ENCODE assay signal across 9 cellular contexts in genomic region chr15:84638103-84638502, GRCh38. TPM values are rescaled to one million over a fixed set of nuclear protein-coding genes. Genes with fewer than 3 reads are reported as not detected.
A peak's percentile ranks its signal among the peaks of the same experiment; 100 is the strongest.
DNase-seq lines count a peak whose midpoint lies in the region; ATAC-seq and TF ChIP-seq lines count a peak whose summit lies in the region.
"Had no signal": no experiment of that assay in that cellular context is flagged by ENCODE, and none has a peak within 500 bp of the region (broad histone marks: within the 10 kb centered on the region; RNA-seq: fewer than 3 reads in every experiment).

No MANE protein-coding gene starts in this region.

- 73 to 81% methylated on average over 3 of the region's 3 CpGs for WGBS in testis, 2 donors

- H3K27ac Mint-ChIP-seq in activated naive CD8-positive, alpha-beta T cell treated with anti-CD3 and anti-CD28 coated beads, Interleukin-2, amount 10 ng/mL, durations not matched to agents 7 days and 5 days, result peak overlapping the region; percentile 17

- in situ Hi-C loops in KBM-7 (cut with MboI; ENCODE audit: low pct_unique_long_range_greater_than_20kb, low sequenced_read_pairs), result no loop called here

- intact Hi-C loops in testis (cut with DNase I; ENCODE audit: low total_unique reads), result no loop called here

- H3K27ac ChIP-seq in testis, result no peak overlapping the region
- H3K27ac ChIP-seq: Peyer's patch had no signal

- peaks cover 22% of the 10 kb centered on the region for H3K4me1 Mint-ChIP-seq in activated naive CD8-positive, alpha-beta T cell treated with anti-CD3 and anti-CD28 coated beads, Interleukin-2, amount 10 ng/mL, durations not matched to agents 7 days and 5 days

- H3K4me1 ChIP-seq in testis, result peaks cover 15% of the 10 kb centered on the region

- no peaks in the 10 kb centered on the region for H3K27me3 Mint-ChIP-seq in activated naive CD8-positive, alpha-beta T cell treated with anti-CD3 and anti-CD28 coated beads, Interleukin-2, amount 10 ng/mL, durations not matched to agents 7 days and 5 days

- H3K9me3 ChIP-seq in testis, result no peaks in the 10 kb centered on the region
- H3K9me3 ChIP-seq: Peyer's patch had no signal

- H3K27me3 ChIP-seq in kidney epithelial cell (ENCODE audit: control insufficient read depth, insufficient read depth, low read length) (no peaks in the 10 kb centered on the region), testis (no peaks in the 10 kb centered on the region)
- H3K27me3 ChIP-seq: Peyer's patch had no signal

- TF ChIP-seq POLR2A in testis (IDR thresholded peaks at IDR 0.05), result no peak

- H3K4me3 ChIP-seq in kidney epithelial cell (ENCODE audit: low read depth, low read length) (no peak overlapping the region), testis (no peak overlapping the region)
- H3K4me3 ChIP-seq: Peyer's patch had no signal

- POLR2A ChIA-PET in activated naive CD8-positive, alpha-beta T cell treated with anti-CD3 and anti-CD28 coated beads, Interleukin-2, amount 10 ng/mL, durations not matched to agents 7 days and 5 days (lab: Charles Lee), result interaction anchor here (0.8 to 1.8 kb wide), 2 partner anchors 16 to 38 kb away, joined by 3 to 5 read pairs; partner anchors contain the start of genes WDR73 and ZSCAN2

- no peaks in the 10 kb centered on the region for H3K9me3 Mint-ChIP-seq in activated naive CD8-positive, alpha-beta T cell treated with anti-CD3 and anti-CD28 coated beads, Interleukin-2, amount 10 ng/mL, durations not matched to agents 7 days and 5 days

- H3K4me3 Mint-ChIP-seq in activated naive CD8-positive, alpha-beta T cell treated with anti-CD3 and anti-CD28 coated beads, Interleukin-2, amount 10 ng/mL, durations not matched to agents 7 days and 5 days, result no peak overlapping the region

- H3K36me3 ChIP-seq in kidney epithelial cell (ENCODE audit: control insufficient read depth, insufficient read depth, low read length), result no peaks in the 10 kb centered on the region
- H3K36me3 ChIP-seq in testis (ENCODE audit: low read depth, missing control alignments), result no peaks in the 10 kb centered on the region

- TF ChIP-seq CTCF in kidney epithelial cell (IDR thresholded peaks at IDR 0.05; ENCODE audit: insufficient read depth, low read length, poor library complexity, severe bottlenecking) (peak; percentile 18), testis (IDR thresholded peaks at IDR 0.05) (no peak)

- peak; percentile 19 for DNase-seq in EH (ENCODE audit: low read depth)
- peak; percentile 74 for DNase-seq in KBM-7
- DNase-seq in activated naive CD8-positive, alpha-beta T cell treated with anti-CD3 and anti-CD28 coated beads, Interleukin-2, amount 10 ng/mL, durations not matched to agents 7 days and 5 days, result no peak
- no peak for DNase-seq in kidney epithelial cell (ENCODE audit: low read depth)
- no peak for DNase-seq in activated CD8-positive, alpha-beta memory T cell treated with anti-CD3 and anti-CD28 coated beads, Interleukin-2, amount 50 U/mL, for 4 hours
- DNase-seq in cerebellum (ENCODE audit: low spot score), result no peak
- no peak for DNase-seq in testis
- DNase-seq: Peyer's patch had no signal

- peaks cover 31% of the 10 kb centered on the region for H3K36me3 Mint-ChIP-seq in activated naive CD8-positive, alpha-beta T cell treated with anti-CD3 and anti-CD28 coated beads, Interleukin-2, amount 10 ng/mL, durations not matched to agents 7 days and 5 days

- ATAC-seq in activated naive CD8-positive, alpha-beta T cell treated with anti-CD3 and anti-CD28 coated beads, Interleukin-2, amount 10 ng/mL, durations not matched to agents 7 days and 5 days (ENCODE audit: low read depth), result no peak
- no peak for ATAC-seq in GM18511 (IDR thresholded peaks at IDR 0.05; ENCODE audit: unreplicated experiment)

RNA-seq across cellular contexts. Expression of gene WDR73, which starts 16.0 kb away (rescaled TPM):
- 10 to 100 TPM; 26.8 to 27.9 TPM for total RNA-seq in activated naive CD8-positive, alpha-beta T cell treated with anti-CD3 and anti-CD28 coated beads, Interleukin-2, amount 10 ng/mL, durations not matched to agents 7 days and 5 days
- total RNA-seq in kidney epithelial cell, result 18.5 and 27.4 TPM in 2 replicates
- 34.4 TPM for total RNA-seq in cerebellum
- 10 to 100 TPM; 40.4 to 49.1 TPM for total RNA-seq in testis
- 38.4 TPM for polyA plus RNA-seq in testis (ENCODE audit: insufficient read depth, low read depth, low replicate concordance)

RNA-seq across cellular contexts. Expression of gene NMB, which starts 19.9 kb away (rescaled TPM):
- total RNA-seq in activated naive CD8-positive, alpha-beta T cell treated with anti-CD3 and anti-CD28 coated beads, Interleukin-2, amount 10 ng/mL, durations not matched to agents 7 days and 5 days, result 1 to 10 TPM; 1.1 to 1.7 TPM
- total RNA-seq in kidney epithelial cell (6.3 and 12.0 TPM in 2 replicates), cerebellum (2.3 TPM), testis (10 to 100 TPM; 11.0 to 17.5 TPM)
- polyA plus RNA-seq in testis (ENCODE audit: insufficient read depth, low read depth, low replicate concordance), result 7.5 TPM

RNA-seq across cellular contexts. Expression of gene ZSCAN2, which starts 37.3 kb away (rescaled TPM):
- 10 to 100 TPM in 1 of 2 experiments, 1 to 10 TPM in 1; 9.6 to 10.9 TPM for total RNA-seq in activated naive CD8-positive, alpha-beta T cell treated with anti-CD3 and anti-CD28 coated beads, Interleukin-2, amount 10 ng/mL, durations not matched to agents 7 days and 5 days
- total RNA-seq in kidney epithelial cell (26.4 and 26.6 TPM in 2 replicates), cerebellum (24.3 TPM), testis (10 to 100 TPM; 15.3 to 16.1 TPM)
- 18.6 TPM for polyA plus RNA-seq in testis (ENCODE audit: insufficient read depth, low read depth, low replicate concordance)

Comparison
In these comparisons a context has a peak if more than half of its experiments do, and no peak if none do; other contexts are left out.
1. DNase-seq: peak in EH (single experiment) and KBM-7 (single experiment); none in activated naive CD8-positive, alpha-beta T cell treated with anti-CD3 and anti-CD28 coated beads, Interleukin-2, amount 10 ng/mL, durations not matched to agents 7 days and 5 days (single experiment), kidney epithelial cell (single experiment), activated CD8-positive, alpha-beta memory T cell treated with anti-CD3 and anti-CD28 coated beads, Interleukin-2, amount 50 U/mL, for 4 hours (single experiment), cerebellum (single experiment) and testis (single experiment).